ENCODE assay signal across 8 cellular contexts in the genomic region with DNA sequence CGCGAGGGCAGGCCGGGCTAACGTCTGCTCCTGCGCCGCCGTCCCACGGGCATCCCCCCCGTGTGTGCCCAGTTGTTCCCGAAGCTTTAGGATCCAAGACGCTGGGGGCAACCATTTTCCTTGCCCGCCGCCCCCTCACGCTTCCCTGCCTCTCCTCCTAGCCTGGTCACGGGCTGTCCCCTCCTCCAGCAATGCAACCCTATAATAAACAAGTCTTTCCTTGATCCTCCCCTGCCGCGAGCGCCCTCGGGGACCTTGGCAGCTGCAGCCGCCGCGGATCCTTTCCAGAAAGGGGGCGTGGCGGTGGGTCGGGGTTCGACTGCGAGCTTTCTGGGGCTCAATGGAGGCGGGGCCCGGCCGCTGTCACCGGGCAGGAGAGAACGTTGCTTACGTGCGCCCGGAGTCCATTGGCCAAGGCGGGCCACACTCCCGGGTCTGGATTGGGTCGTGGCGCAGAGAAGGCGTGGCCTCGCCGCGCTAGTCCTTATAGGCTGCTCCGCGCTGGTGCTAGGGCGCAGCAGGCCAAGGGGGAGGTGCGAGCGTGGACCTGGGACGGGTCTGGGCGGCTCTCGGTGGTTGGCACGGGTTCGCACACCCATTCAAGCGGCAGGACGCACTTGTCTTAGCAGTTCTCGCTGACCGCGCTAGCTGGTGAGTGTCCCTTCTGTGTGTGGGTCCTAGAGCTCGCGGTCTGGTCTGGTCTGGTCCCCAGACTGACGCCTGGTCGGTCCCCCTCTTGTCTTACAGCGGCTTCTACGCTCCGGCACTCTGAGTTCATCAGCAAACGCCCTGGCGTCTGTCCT. TPM values are rescaled to one million over a fixed set of nuclear protein-coding genes. Genes with fewer than 3 reads are reported as not detected.
A peak's percentile ranks its signal among the peaks of the same experiment; 100 is the strongest.
DNase-seq lines count a peak whose midpoint lies in the region; ATAC-seq and TF ChIP-seq lines count a peak whose summit lies in the region.

A gene with protein sequence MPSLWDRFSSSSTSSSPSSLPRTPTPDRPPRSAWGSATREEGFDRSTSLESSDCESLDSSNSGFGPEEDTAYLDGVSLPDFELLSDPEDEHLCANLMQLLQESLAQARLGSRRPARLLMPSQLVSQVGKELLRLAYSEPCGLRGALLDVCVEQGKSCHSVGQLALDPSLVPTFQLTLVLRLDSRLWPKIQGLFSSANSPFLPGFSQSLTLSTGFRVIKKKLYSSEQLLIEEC (plus strand): TSS at position 515 of the 803 bp plus-strand sequence. CDS start 293 bp downstream, outside the sequence.

- peak; percentile 86 for ATAC-seq in GM23338
- ATAC-seq in naive thymus-derived CD4-positive, alpha-beta T cell = peak; percentile 97
- peak; percentile 93 to 95 for ATAC-seq in stimulated activated naive B cell treated with anti-CD40 and anti-IgM and Interleukin-4, amounts not matched to agents 10 μg/mL and 1 μg/mL and 100 μg/mL, for 72 hours (replicated peaks)

- H3K9me2 ChIP-seq in DOHH2 (replicated peaks; ENCODE audit: control insufficient read depth, low read length) = no peaks in the 10 kb centered on the region
- H3K9me2 ChIP-seq in GM23338 (ENCODE audit: insufficient read depth) = 0 out of 2 replicates have a peak, but pooled peaks cover 2% of the 10 kb centered on the region

- H3K4me1 Mint-ChIP-seq in GM23338 = peaks cover 44% of the 10 kb centered on the region
- H3K4me1 Mint-ChIP-seq in naive thymus-derived CD4-positive, alpha-beta T cell = peaks cover 34 to 63% (median 59%) of the 10 kb centered on the region in 7 donors
- H3K4me1 Mint-ChIP-seq in stimulated activated naive B cell treated with anti-CD40 and anti-IgM and Interleukin-4, amounts not matched to agents 10 μg/mL and 1 μg/mL and 100 μg/mL, for 72 hours = peaks cover 32 to 58% of the 10 kb centered on the region in 2 donors

- intact Hi-C loops in naive thymus-derived CD4-positive, alpha-beta T cell (cut with micrococcal nuclease) = loop anchor here (1.0 to 5.0 kb wide), 14 partner anchors 12 to 419 kb away; a partner anchor contains a TSS

- H3K36me3 ChIP-seq in DOHH2 (ENCODE audit: control insufficient read depth, low read length) (peaks cover 29% of the 10 kb centered on the region), GM23338 (ENCODE audit: insufficient read depth) (peaks cover 6% of the 10 kb centered on the region)
- peaks cover 0 to 34% (median 11%) of the 10 kb centered on the region in 3 experiments for H3K36me3 ChIP-seq in naive thymus-derived CD4-positive, alpha-beta T cell (ENCODE audit: control insufficient read depth in 2 of 3, insufficient read depth in 3 of 3, low read length in 3 of 3)

- H3K27me3 Mint-ChIP-seq in GM23338 (ENCODE audit: insufficient read depth, low read depth, poor library complexity) = peaks cover 26% of the 10 kb centered on the region
- H3K27me3 Mint-ChIP-seq in naive thymus-derived CD4-positive, alpha-beta T cell = no peaks in the 10 kb centered on the region
- H3K27me3 Mint-ChIP-seq in stimulated activated naive B cell treated with anti-CD40 and anti-IgM and Interleukin-4, amounts not matched to agents 10 μg/mL and 1 μg/mL and 100 μg/mL, for 72 hours = no peaks in the 10 kb centered on the region

- H3K4me3 Mint-ChIP-seq in GM23338 = peak within 1 kb of the TSS; percentile 92
- H3K4me3 Mint-ChIP-seq in naive thymus-derived CD4-positive, alpha-beta T cell = peak within 1 kb of the TSS; percentile 97 to 100 (median 99)
- peak within 1 kb of the TSS; percentile 93 to 100 for H3K4me3 Mint-ChIP-seq in stimulated activated naive B cell treated with anti-CD40 and anti-IgM and Interleukin-4, amounts not matched to agents 10 μg/mL and 1 μg/mL and 100 μg/mL, for 72 hours

- no peaks in the 10 kb centered on the region for H3K9me3 ChIP-seq in DOHH2 (ENCODE audit: control insufficient read depth, insufficient read depth, low read length)
- H3K9me3 ChIP-seq in naive thymus-derived CD4-positive, alpha-beta T cell (ENCODE audit: control insufficient read depth in 2 of 3, low read length in 3 of 3) = no peaks in the 10 kb centered on the region

- peak; percentile 99 for DNase-seq in GM23338 (ENCODE audit: low spot score)
- DNase-seq in LHCN-M2 (ENCODE audit: low read depth) = peak; percentile 99
- peak; percentile 98 for DNase-seq in RPMI8226
- peak; percentile 94 to 97 for DNase-seq in activated T-helper 1 cell treated with anti-CD3 and anti-CD28 coated beads, Interleukin-2, amount 50 U/mL, for 16 hours (ENCODE audit: low read depth in 1 of 2, low spot score in 1 of 2)
- peak; percentile 100 for DNase-seq in fibroblast of gingiva (ENCODE audit: low read depth)
- peak; percentile 92 to 98 (median 97) for DNase-seq in naive thymus-derived CD4-positive, alpha-beta T cell
- DNase-seq in stimulated activated naive B cell treated with anti-CD40 and anti-IgM and Interleukin-4, amounts not matched to agents 10 μg/mL and 1 μg/mL and 100 μg/mL, for 72 hours = peak; percentile 97

- peak within 1 kb of the TSS; percentile 100 for H3K27ac Mint-ChIP-seq in GM23338
- H3K27ac Mint-ChIP-seq in naive thymus-derived CD4-positive, alpha-beta T cell = peak within 1 kb of the TSS; percentile 93 to 98 (median 95)
- peak within 1 kb of the TSS; percentile 98 for H3K27ac Mint-ChIP-seq in stimulated activated naive B cell treated with anti-CD40 and anti-IgM and Interleukin-4, amounts not matched to agents 10 μg/mL and 1 μg/mL and 100 μg/mL, for 72 hours

- H4K20me1 ChIP-seq in DOHH2 (ENCODE audit: control insufficient read depth, insufficient read depth, low read depth, low read length) (peaks cover 18% of the 10 kb centered on the region; the same call in 1 of the 2 replicates), GM23338 (replicated peaks; ENCODE audit: insufficient read depth) (peaks cover 10% of the 10 kb centered on the region)

- POLR2A ChIA-PET in naive thymus-derived CD4-positive, alpha-beta T cell (lab: Charles Lee) = interaction anchor here (0.6 to 10.1 kb wide), 18 partner anchors 10 to 972 kb away, joined by 3 to 219 read pairs (median 16); a partner anchor contains a TSS

- H3K4me2 ChIP-seq in DOHH2 (ENCODE audit: low read length) (peak within 1 kb of the TSS; percentile 96), GM23338 (peak within 1 kb of the TSS; percentile 96)

- H3K27ac ChIP-seq in DOHH2 (ENCODE audit: low read depth, low read length) (peak within 1 kb of the TSS; percentile 77), GM23338 (ENCODE audit: low read depth) (peak within 1 kb of the TSS; percentile 99)
- peak within 1 kb of the TSS; percentile 96 for H3K27ac ChIP-seq in naive thymus-derived CD4-positive, alpha-beta T cell (ENCODE audit: low read depth, low read length)

- H3K4me1 ChIP-seq in DOHH2 (ENCODE audit: control insufficient read depth, low read length) (peaks cover 38% of the 10 kb centered on the region), GM23338 (ENCODE audit: insufficient read depth) (peaks cover 34% of the 10 kb centered on the region)
- H3K4me1 ChIP-seq in naive thymus-derived CD4-positive, alpha-beta T cell (ENCODE audit: control insufficient read depth in 2 of 2, insufficient read depth in 2 of 2, low read length in 2 of 2) = peaks cover 9 to 20% of the 10 kb centered on the region in 2 donors

- H3K79me2 ChIP-seq in DOHH2 (ENCODE audit: control insufficient read depth, low read length) (peaks cover 21% of the 10 kb centered on the region), GM23338 (replicated peaks; ENCODE audit: insufficient read depth) (peaks cover 22% of the 10 kb centered on the region)

- H3K4me3 ChIP-seq in DOHH2 (ENCODE audit: low read length) (peak within 1 kb of the TSS; percentile 95), GM23338 (peak within 1 kb of the TSS; percentile 98)
- peak within 1 kb of the TSS; percentile 95 for H3K4me3 ChIP-seq in naive thymus-derived CD4-positive, alpha-beta T cell (ENCODE audit: low read length)

- H3K27me3 ChIP-seq in DOHH2 (ENCODE audit: control insufficient read depth, low read length) (no peaks in the 10 kb centered on the region; the same call in 1 of the 2 replicates), GM23338 (ENCODE audit: insufficient read depth) (no peaks in the 10 kb centered on the region)
- no peaks in the 10 kb centered on the region for H3K27me3 ChIP-seq in naive thymus-derived CD4-positive, alpha-beta T cell (ENCODE audit: control insufficient read depth in 2 of 2, insufficient read depth in 2 of 2, low read length in 2 of 2)

- CTCF ChIA-PET in naive thymus-derived CD4-positive, alpha-beta T cell (lab: Charles Lee) = interaction anchor here (0.6 to 6.4 kb wide), 9 partner anchors 12 to 62 kb away, joined by 3 to 69 read pairs (median 11); no protein-coding TSS in a partner anchor

- no peaks in the 10 kb centered on the region; the same call in 2 of the 3 replicates for H3K9me3 Mint-ChIP-seq in GM23338
- H3K9me3 Mint-ChIP-seq in naive thymus-derived CD4-positive, alpha-beta T cell = peaks cover 0 to 2% (median 0%) of the 10 kb centered on the region in 11 donors
- H3K9me3 Mint-ChIP-seq in stimulated activated naive B cell treated with anti-CD40 and anti-IgM and Interleukin-4, amounts not matched to agents 10 μg/mL and 1 μg/mL and 100 μg/mL, for 72 hours = no peaks in the 10 kb centered on the region

- peaks cover 39% of the 10 kb centered on the region for H3K36me3 Mint-ChIP-seq in GM23338 (ENCODE audit: low read depth)
- peaks cover 14 to 31% (median 22%) of the 10 kb centered on the region in 5 donors for H3K36me3 Mint-ChIP-seq in naive thymus-derived CD4-positive, alpha-beta T cell
- peaks cover 18 to 27% of the 10 kb centered on the region in 2 donors for H3K36me3 Mint-ChIP-seq in stimulated activated naive B cell treated with anti-CD40 and anti-IgM and Interleukin-4, amounts not matched to agents 10 μg/mL and 1 μg/mL and 100 μg/mL, for 72 hours

- no peak for TF ChIP-seq CTCF in DOHH2 (IDR thresholded peaks at IDR 0.05; ENCODE audit: low read depth, low read length, poor library complexity, severe bottlenecking)
- TF ChIP-seq CTCF in GM23338 (conservative IDR thresholded peaks at IDR 0.05; ENCODE audit: low read depth in 2 of 2) = no peak

- H3F3A ChIP-seq in DOHH2 (ENCODE audit: control insufficient read depth, insufficient read depth) (peaks cover 41% of the 10 kb centered on the region), GM23338 (replicated peaks; ENCODE audit: low read depth) (peaks cover 25% of the 10 kb centered on the region; the same call in 1 of the 2 replicates)

- H2AFZ ChIP-seq in GM23338 = no peak within 1 kb of the TSS

TF ChIP-seq in GM23338, 12 proteins besides CTCF, POLR2A, EP300 and RAD21 (continues in another document):
- peak; percentile 100 for TF ChIP-seq POLR2AphosphoS5 (IDR thresholded peaks at IDR 0.05; ENCODE audit: low read depth)
- no peak for TF ChIP-seq ZNF114 (CRISPR knock-in tag; IDR thresholded peaks at IDR 0.05)
- peak; percentile 77 for TF ChIP-seq CREB1 (CRISPR knock-in tag; IDR thresholded peaks at IDR 0.05; ENCODE audit: low read depth)

RNA-seq across cellular contexts. Expression of the gene that starts here (rescaled TPM):
- 110 and 136 TPM in 2 replicates for total RNA-seq in GM23338 (2014; rRNA removed; shearing (Covaris generic))
- polyA plus RNA-seq in GM23338 (2016; fragmentation: Nextera tagmentation; extraction: Ambion mirVana) = 108 and 114 TPM in 2 replicates
- total RNA-seq in LHCN-M2 (2014; rRNA removed) = 257 and 378 TPM in 2 replicates
- 158 TPM for polyA plus RNA-seq in LHCN-M2 (2012)
- total RNA-seq in naive thymus-derived CD4-positive, alpha-beta T cell = 100 to 1,000 TPM in 3 of 5 experiments, 10 to 100 TPM in 2; 25.4 to 335 (median 135) TPM
- polyA plus RNA-seq in naive thymus-derived CD4-positive, alpha-beta T cell = 100 to 1,000 TPM in 1 of 2 donors, 10 to 100 TPM in 1; 80.4 to 219 TPM

Comparison
In these comparisons a context has a peak if more than half of its experiments do, and no peak if none do; other contexts are left out.
1. Peak in every context shown above with its lines: DNase-seq, ATAC-seq, H3K4me3 ChIP-seq and H3K27ac ChIP-seq.